8 cellular contexts compared by ENCODE assay signal in the genomic region with DNA sequence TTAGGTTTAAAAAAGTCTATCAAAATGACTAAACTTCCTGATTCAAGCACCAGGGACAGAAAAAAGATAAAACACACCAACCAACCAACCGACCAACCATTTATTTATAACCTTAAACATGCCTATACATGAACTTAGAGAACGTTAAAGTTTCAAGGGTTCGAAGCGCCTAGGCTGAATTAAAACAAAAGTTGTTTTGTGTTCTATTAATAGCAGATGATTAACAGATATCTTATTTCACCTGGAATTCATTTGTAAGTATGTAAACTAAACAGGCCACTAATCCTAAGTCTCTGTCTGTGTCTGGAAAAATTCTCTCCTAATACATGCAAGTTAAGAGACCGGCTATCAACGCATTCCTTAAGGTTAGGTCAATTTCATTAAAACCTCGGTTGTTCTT. TPM values are rescaled to one million over a fixed set of nuclear protein-coding genes. Genes with fewer than 3 reads are reported as not detected.
DNase-seq lines count a peak whose midpoint lies in the region; ATAC-seq and TF ChIP-seq lines count a peak whose summit lies in the region.

No MANE protein-coding gene starts in this region.

- no peaks in the 10 kb centered on the region for H3K9me3 Mint-ChIP-seq in CD8-positive, alpha-beta memory T cell
- H3K9me3 Mint-ChIP-seq in naive thymus-derived CD4-positive, alpha-beta T cell, result no peaks in the 10 kb centered on the region

- no peaks in the 10 kb centered on the region for H3K9me3 ChIP-seq in CD8-positive, alpha-beta memory T cell (ENCODE audit: low read length)
- no peaks in the 10 kb centered on the region for H3K9me3 ChIP-seq in naive thymus-derived CD4-positive, alpha-beta T cell (ENCODE audit: control insufficient read depth in 2 of 3, low read length in 3 of 3)

- no peak for TF ChIP-seq CTCF in choroid plexus epithelial cell (conservative IDR thresholded peaks at IDR 0.05; ENCODE audit: low read depth, low read length)

- H3K27ac Mint-ChIP-seq in CD8-positive, alpha-beta memory T cell, result peak overlapping the region in 1 of 8 donors; percentile 47
- H3K27ac Mint-ChIP-seq in naive thymus-derived CD4-positive, alpha-beta T cell, result peak overlapping the region in 2 of 9 donors; percentile 70 to 75

- no peaks in the 10 kb centered on the region for H3K36me3 Mint-ChIP-seq in CD8-positive, alpha-beta memory T cell
- H3K36me3 Mint-ChIP-seq in naive thymus-derived CD4-positive, alpha-beta T cell, result no peaks in the 10 kb centered on the region

- H3K27ac ChIP-seq in CD8-positive, alpha-beta memory T cell (ENCODE audit: low read depth, low read length), result peak overlapping the region; percentile 18
- H3K27ac ChIP-seq in naive thymus-derived CD4-positive, alpha-beta T cell (ENCODE audit: low read depth, low read length), result no peak overlapping the region

- H3K27me3 ChIP-seq in CD8-positive, alpha-beta memory T cell (ENCODE audit: insufficient read depth, low read length, poor library complexity, severe bottlenecking), result no peaks in the 10 kb centered on the region
- H3K27me3 ChIP-seq in naive thymus-derived CD4-positive, alpha-beta T cell (ENCODE audit: control insufficient read depth in 2 of 2, insufficient read depth in 2 of 2, low read length in 2 of 2), result no peaks in the 10 kb centered on the region

- peaks cover 5 to 12% (median 8%) of the 10 kb centered on the region in 3 donors for H3K4me1 Mint-ChIP-seq in CD8-positive, alpha-beta memory T cell
- peaks cover 0 to 14% (median 6%) of the 10 kb centered on the region in 7 donors for H3K4me1 Mint-ChIP-seq in naive thymus-derived CD4-positive, alpha-beta T cell

- no peak for DNase-seq in CD8-positive, alpha-beta memory T cell
- DNase-seq in M059J (ENCODE audit: low read depth) (peak; percentile 27), choroid plexus epithelial cell (ENCODE audit: low read depth) (peak; percentile 41), NCI-H1436 (lab: John Stamatoyannopoulos, UW) (no peak), AML-193 (lab: John Stamatoyannopoulos, UW) (no peak)
- DNase-seq in naive thymus-derived CD4-positive, alpha-beta T cell, result no peak

- peaks cover 27 to 32% of the 10 kb centered on the region in 2 donors for H3K27me3 Mint-ChIP-seq in CD8-positive, alpha-beta memory T cell
- H3K27me3 Mint-ChIP-seq in naive thymus-derived CD4-positive, alpha-beta T cell, result peaks cover 0 to 23% (median 9%) of the 10 kb centered on the region in 5 donors

- H3K4me3 ChIP-seq in CD8-positive, alpha-beta memory T cell (ENCODE audit: low read length), result no peak overlapping the region
- peak overlapping the region; percentile 69 for H3K4me3 ChIP-seq in choroid plexus epithelial cell (ENCODE audit: low read depth, low read length)
- no peak overlapping the region for H3K4me3 ChIP-seq in naive thymus-derived CD4-positive, alpha-beta T cell (ENCODE audit: low read length)

- CTCF ChIA-PET in CD8-positive, alpha-beta memory T cell (lab: Charles Lee), result interaction anchor here (1.2 kb wide), 1 partner anchor 22 kb away, joined by 3 read pairs; no protein-coding TSS in a partner anchor
- CTCF ChIA-PET in naive thymus-derived CD4-positive, alpha-beta T cell (lab: Charles Lee), result no interaction called here

- no peaks in the 10 kb centered on the region for H3K36me3 ChIP-seq in CD8-positive, alpha-beta memory T cell (ENCODE audit: insufficient read depth, low read length)
- no peaks in the 10 kb centered on the region for H3K36me3 ChIP-seq in naive thymus-derived CD4-positive, alpha-beta T cell (ENCODE audit: control insufficient read depth in 2 of 3, insufficient read depth in 3 of 3, low read length in 3 of 3)

- H3K4me1 ChIP-seq in CD8-positive, alpha-beta memory T cell (ENCODE audit: insufficient read depth, low read length), result peaks cover 5% of the 10 kb centered on the region
- H3K4me1 ChIP-seq in naive thymus-derived CD4-positive, alpha-beta T cell (ENCODE audit: control insufficient read depth in 2 of 2, insufficient read depth in 2 of 2, low read length in 2 of 2), result peaks cover 0 to 5% of the 10 kb centered on the region in 2 donors

- POLR2A ChIA-PET in CD8-positive, alpha-beta memory T cell (lab: Charles Lee), result no interaction called here
- POLR2A ChIA-PET in naive thymus-derived CD4-positive, alpha-beta T cell (lab: Charles Lee), result no interaction called here

- intact Hi-C loops in naive thymus-derived CD4-positive, alpha-beta T cell (cut with micrococcal nuclease), result no loop called here

- ATAC-seq in naive thymus-derived CD4-positive, alpha-beta T cell, result no peak
- ATAC-seq in HG02798 (IDR thresholded peaks at IDR 0.05; ENCODE audit: poor library complexity, unreplicated experiment) (no peak), GM18858 (IDR thresholded peaks at IDR 0.05; ENCODE audit: unreplicated experiment) (no peak)

- H3K4me3 Mint-ChIP-seq in CD8-positive, alpha-beta memory T cell, result peak overlapping the region in 6 of 7 donors; percentile 29 to 83 (median 42)
- H3K4me3 Mint-ChIP-seq in naive thymus-derived CD4-positive, alpha-beta T cell, result peak overlapping the region; percentile 13 to 81 (median 54)

RNA-seq across cellular contexts. Expression of a gene that starts 1.4 kb away (rescaled TPM):
- 1 to 10 TPM in 1 of 2 experiments, under 1 TPM in 1; 0.58 to 1.3 TPM for total RNA-seq in CD8-positive, alpha-beta memory T cell
- 0.29 TPM for polyA plus RNA-seq in CD8-positive, alpha-beta memory T cell
- total RNA-seq in M059J (2014; rRNA removed; shearing (Covaris generic)), result 19.3 and 28.7 TPM in 2 replicates
- total RNA-seq in naive thymus-derived CD4-positive, alpha-beta T cell, result 1 to 10 TPM in 2 of 5 experiments, under 1 TPM in 3; 0.32 to 2.0 (median 0.56) TPM
- polyA plus RNA-seq in naive thymus-derived CD4-positive, alpha-beta T cell, result 1 to 10 TPM in 1 of 2 donors, under 1 TPM in 1; 0.39 to 1.0 TPM

Comparison
In these comparisons a context has a peak if more than half of its experiments do, and no peak if none do; other contexts are left out.
1. DNase-seq: peak in M059J (single experiment) and choroid plexus epithelial cell (single experiment); none in CD8-positive, alpha-beta memory T cell (0 of 5), naive thymus-derived CD4-positive, alpha-beta T cell (0 of 9), NCI-H1436 (single experiment) and AML-193 (0 of 2).